ENCODE assay signal across 9 cellular contexts in the genomic region with DNA sequence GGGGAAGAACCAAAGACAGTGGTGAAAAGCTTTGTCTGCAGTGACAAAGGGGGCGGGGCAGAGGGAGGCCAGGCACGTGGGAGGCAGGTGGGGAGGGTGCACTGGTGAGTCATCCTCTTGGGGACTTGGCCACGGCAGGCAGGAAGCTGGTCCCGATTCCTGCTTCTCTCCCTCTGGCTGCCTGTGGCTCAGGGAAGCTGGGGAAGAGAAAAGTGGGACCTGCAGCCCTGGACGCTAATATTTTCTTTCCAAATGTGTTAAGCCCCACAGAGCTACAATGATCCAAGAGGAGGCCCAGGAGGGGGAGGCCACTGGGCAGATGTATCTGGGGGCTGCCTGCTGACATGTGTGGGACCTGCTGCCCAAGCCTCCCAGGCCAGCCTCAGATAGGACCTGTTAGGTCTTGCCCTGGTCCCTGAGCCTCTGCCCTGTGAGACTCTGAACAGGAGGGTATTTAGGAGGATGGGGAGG.
DNase-seq lines count a peak whose midpoint lies in the region; ATAC-seq and TF ChIP-seq lines count a peak whose summit lies in the region.
"Had no signal": no experiment of that assay in that cellular context is flagged by ENCODE, and none has a peak within 500 bp of the region (broad histone marks: within the 10 kb centered on the region; RNA-seq: fewer than 3 reads in every experiment).

No MANE protein-coding gene starts in this region.

- peak; percentile 80 for DNase-seq in GM23338 (ENCODE audit: low spot score)
- peak; percentile 46 for DNase-seq in NCI-H2196 treated with DMSO at 0.1 percent for 48 hours (lab: John Stamatoyannopoulos, UW; ENCODE audit: unreplicated experiment)
- peak; percentile 85 for DNase-seq in MCF 10A (ENCODE audit: unreplicated experiment)
- DNase-seq in T-helper 2 cell = no peak
- no peak for DNase-seq in GM20000 (ENCODE audit: low spot score)
- no peak for DNase-seq in stimulated activated CD4-positive, alpha-beta T cell treated with anti-CD3 and anti-CD28 coated beads, Interleukin-4, amount 100 ng/mL, for 24 hours

- no peak overlapping the region for H3K4me2 ChIP-seq in GM23338

- H3K4me1 Mint-ChIP-seq in GM23338 = peaks cover 23% of the 10 kb centered on the region
- H3K4me1 Mint-ChIP-seq in MCF 10A (ENCODE audit: insufficient read depth, unreplicated experiment) = peaks cover 23% of the 10 kb centered on the region

- H3K4me1 ChIP-seq in GM23338 (ENCODE audit: insufficient read depth) (no peaks in the 10 kb centered on the region), liver (ENCODE audit: control insufficient read depth in 4 of 4, insufficient read depth in 4 of 4, low read length in 3 of 4) (peaks cover 0 to 7% (median 5%) of the 10 kb centered on the region in 4 donors)

- ATAC-seq in GM23338 = peak; percentile 88

- CTCF ChIA-PET in MCF 10A (lab: Yijun Ruan, JAX) = interaction anchor here (0.6 to 1.2 kb wide), 6 partner anchors 16 to 977 kb away, joined by 3 to 4 read pairs (median 4); no protein-coding TSS in a partner anchor

- H2AFZ ChIP-seq in GM23338 = no peak overlapping the region

- H3K79me2 ChIP-seq in GM23338 (replicated peaks; ENCODE audit: insufficient read depth) = no peaks in the 10 kb centered on the region

- peak overlapping the region; percentile 29; the same call in 1 of the 2 replicates for H3K27ac Mint-ChIP-seq in GM23338
- H3K27ac Mint-ChIP-seq in MCF 10A (ENCODE audit: low read depth, unreplicated experiment) = no peak overlapping the region

- H3K36me3 Mint-ChIP-seq in GM23338 (ENCODE audit: low read depth) = no peaks in the 10 kb centered on the region
- H3K36me3 Mint-ChIP-seq in MCF 10A (ENCODE audit: insufficient read depth, unreplicated experiment) = peaks cover 4% of the 10 kb centered on the region
- H3K36me3 Mint-ChIP-seq: brain had no signal

- 42% methylated on average over 5 of the region's 5 CpGs for WGBS in liver

- no peak overlapping the region for H3K4me3 Mint-ChIP-seq in GM23338
- no peak overlapping the region for H3K4me3 Mint-ChIP-seq in MCF 10A (ENCODE audit: unreplicated experiment)

- H4K20me1 ChIP-seq in GM23338 (replicated peaks; ENCODE audit: insufficient read depth) = no peaks in the 10 kb centered on the region

- POLR2A ChIA-PET in MCF 10A (lab: Yijun Ruan, JAX) = interaction anchor here (0.6 kb wide), 1 partner anchor 155 kb away, joined by 3 read pairs; no protein-coding TSS in a partner anchor

- H3K9me3 Mint-ChIP-seq in GM23338 (no peaks in the 10 kb centered on the region; the same call in 2 of the 3 replicates), MCF 10A (ENCODE audit: unreplicated experiment) (peaks cover 5% of the 10 kb centered on the region)
- H3K9me3 Mint-ChIP-seq: brain had no signal

- H3K36me3 ChIP-seq in GM23338 (ENCODE audit: insufficient read depth) = no peaks in the 10 kb centered on the region
- H3K36me3 ChIP-seq in liver (ENCODE audit: control insufficient read depth in 4 of 4, insufficient read depth in 3 of 4, low read depth in 1 of 4, low read length in 3 of 4) = no peaks in the 10 kb centered on the region

- H3K27me3 Mint-ChIP-seq in GM23338 (ENCODE audit: insufficient read depth, low read depth, poor library complexity) = peaks cover 13% of the 10 kb centered on the region
- no peaks in the 10 kb centered on the region for H3K27me3 Mint-ChIP-seq in MCF 10A (ENCODE audit: insufficient read depth, unreplicated experiment)

- no peaks in the 10 kb centered on the region for H3K9me2 ChIP-seq in GM23338 (ENCODE audit: insufficient read depth)

- no peaks in the 10 kb centered on the region for H3K9me3 ChIP-seq in liver (ENCODE audit: control insufficient read depth in 4 of 4, low read length in 3 of 4)

- no peaks in the 10 kb centered on the region for H3K27me3 ChIP-seq in GM23338 (ENCODE audit: insufficient read depth)
- H3K27me3 ChIP-seq in liver (ENCODE audit: control insufficient read depth in 4 of 4, insufficient read depth in 4 of 4, low read length in 3 of 4) = no peaks in the 10 kb centered on the region

- no peak for TF ChIP-seq CTCF in C4-2B (conservative IDR thresholded peaks at IDR 0.05)
- TF ChIP-seq CTCF in GM23338 (conservative IDR thresholded peaks at IDR 0.05; ENCODE audit: low read depth in 2 of 2) = no peak
- no peak for TF ChIP-seq CTCF in MCF 10A (IDR thresholded peaks at IDR 0.05; ENCODE audit: unreplicated experiment)
- no peak for TF ChIP-seq CTCF in liver (IDR thresholded peaks at IDR 0.05; ENCODE audit: low read depth, low read length, missing input control)
- TF ChIP-seq CTCF in GM20000 (IDR thresholded peaks at IDR 0.05; ENCODE audit: extremely low read depth, missing control alignments) = no peak

- H3K4me3 ChIP-seq in GM23338 = no peak overlapping the region
- H3K4me3 ChIP-seq in liver (ENCODE audit: low read depth in 1 of 3, low read length in 3 of 3) = no peak overlapping the region

- H3K27ac ChIP-seq in C4-2B (peak overlapping the region; percentile 54), GM23338 (ENCODE audit: low read depth) (no peak overlapping the region), liver (ENCODE audit: low read depth in 1 of 2, low read length in 2 of 2) (no peak overlapping the region)

- intact Hi-C loops in MCF 10A (cut with micrococcal nuclease) = no loop called here

- H3F3A ChIP-seq in GM23338 (replicated peaks; ENCODE audit: low read depth) = no peaks in the 10 kb centered on the region

- no peak for TF ChIP-seq RAD21 in liver (IDR thresholded peaks at IDR 0.05)

- BruUV-seq in MCF 10A (replicated peaks; lab: Mats Ljungman, UMichigan) = no TSS peak

- no peak overlapping the region for H3K9ac ChIP-seq in liver (ENCODE audit: low read depth in 1 of 2, low read length in 2 of 2)

TF ChIP-seq in GM23338, 12 proteins besides CTCF, POLR2A, EP300 and RAD21:
- peak; percentile 27; the same call in 1 of the 2 replicates for TF ChIP-seq CREB1 (CRISPR knock-in tag; IDR thresholded peaks at IDR 0.05; ENCODE audit: low read depth)
- no peak for TF ChIP-seq POLR2AphosphoS5 (IDR thresholded peaks at IDR 0.05; ENCODE audit: low read depth)
- TF ChIP-seq ZNF331 (CRISPR knock-in tag; IDR thresholded peaks at IDR 0.05; ENCODE audit: low read depth) = no peak
- TF ChIP-seq NANOG (IDR thresholded peaks at IDR 0.05; ENCODE audit: borderline replicate concordance) = no peak
- TF ChIP-seq JUNB (IDR thresholded peaks at IDR 0.05; ENCODE audit: unreplicated experiment) = no peak
- no peak for TF ChIP-seq EZH2 (IDR thresholded peaks at IDR 0.05; ENCODE audit: low read depth, unreplicated experiment)
- TF ChIP-seq, protein P1, sequence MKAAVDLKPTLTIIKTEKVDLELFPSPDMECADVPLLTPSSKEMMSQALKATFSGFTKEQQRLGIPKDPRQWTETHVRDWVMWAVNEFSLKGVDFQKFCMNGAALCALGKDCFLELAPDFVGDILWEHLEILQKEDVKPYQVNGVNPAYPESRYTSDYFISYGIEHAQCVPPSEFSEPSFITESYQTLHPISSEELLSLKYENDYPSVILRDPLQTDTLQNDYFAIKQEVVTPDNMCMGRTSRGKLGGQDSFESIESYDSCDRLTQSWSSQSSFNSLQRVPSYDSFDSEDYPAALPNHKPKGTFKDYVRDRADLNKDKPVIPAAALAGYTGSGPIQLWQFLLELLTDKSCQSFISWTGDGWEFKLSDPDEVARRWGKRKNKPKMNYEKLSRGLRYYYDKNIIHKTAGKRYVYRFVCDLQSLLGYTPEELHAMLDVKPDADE (IDR thresholded peaks at IDR 0.05) = no peak

TF ChIP-seq in liver, 16 proteins besides CTCF, POLR2A, EP300 and RAD21:
- peak; percentile 76 to 88 for TF ChIP-seq JUND (IDR thresholded peaks at IDR 0.05)
- no peak for TF ChIP-seq NR2F2 (IDR thresholded peaks at IDR 0.05)
- TF ChIP-seq, protein P2, sequence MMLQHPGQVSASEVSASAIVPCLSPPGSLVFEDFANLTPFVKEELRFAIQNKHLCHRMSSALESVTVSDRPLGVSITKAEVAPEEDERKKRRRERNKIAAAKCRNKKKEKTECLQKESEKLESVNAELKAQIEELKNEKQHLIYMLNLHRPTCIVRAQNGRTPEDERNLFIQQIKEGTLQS (IDR thresholded peaks at IDR 0.05) = peak; percentile 22
- TF ChIP-seq, protein P3, sequence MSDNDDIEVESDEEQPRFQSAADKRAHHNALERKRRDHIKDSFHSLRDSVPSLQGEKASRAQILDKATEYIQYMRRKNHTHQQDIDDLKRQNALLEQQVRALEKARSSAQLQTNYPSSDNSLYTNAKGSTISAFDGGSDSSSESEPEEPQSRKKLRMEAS (IDR thresholded peaks at IDR 0.05) = no peak
- no peak for TF ChIP-seq FOXA1 (IDR thresholded peaks at IDR 0.05)

Comparison
In these comparisons a context has a peak if more than half of its experiments do, and no peak if none do; other contexts are left out.
1. DNase-seq: peak in GM23338 (single experiment), NCI-H2196 treated with DMSO at 0.1 percent for 48 hours (single experiment) and MCF 10A (single experiment); none in T-helper 2 cell (0 of 5), GM20000 (single experiment) and stimulated activated CD4-positive, alpha-beta T cell treated with anti-CD3 and anti-CD28 coated beads, Interleukin-4, amount 100 ng/mL, for 24 hours (single experiment).